8 cellular contexts compared by ENCODE assay signal in the genomic region with DNA sequence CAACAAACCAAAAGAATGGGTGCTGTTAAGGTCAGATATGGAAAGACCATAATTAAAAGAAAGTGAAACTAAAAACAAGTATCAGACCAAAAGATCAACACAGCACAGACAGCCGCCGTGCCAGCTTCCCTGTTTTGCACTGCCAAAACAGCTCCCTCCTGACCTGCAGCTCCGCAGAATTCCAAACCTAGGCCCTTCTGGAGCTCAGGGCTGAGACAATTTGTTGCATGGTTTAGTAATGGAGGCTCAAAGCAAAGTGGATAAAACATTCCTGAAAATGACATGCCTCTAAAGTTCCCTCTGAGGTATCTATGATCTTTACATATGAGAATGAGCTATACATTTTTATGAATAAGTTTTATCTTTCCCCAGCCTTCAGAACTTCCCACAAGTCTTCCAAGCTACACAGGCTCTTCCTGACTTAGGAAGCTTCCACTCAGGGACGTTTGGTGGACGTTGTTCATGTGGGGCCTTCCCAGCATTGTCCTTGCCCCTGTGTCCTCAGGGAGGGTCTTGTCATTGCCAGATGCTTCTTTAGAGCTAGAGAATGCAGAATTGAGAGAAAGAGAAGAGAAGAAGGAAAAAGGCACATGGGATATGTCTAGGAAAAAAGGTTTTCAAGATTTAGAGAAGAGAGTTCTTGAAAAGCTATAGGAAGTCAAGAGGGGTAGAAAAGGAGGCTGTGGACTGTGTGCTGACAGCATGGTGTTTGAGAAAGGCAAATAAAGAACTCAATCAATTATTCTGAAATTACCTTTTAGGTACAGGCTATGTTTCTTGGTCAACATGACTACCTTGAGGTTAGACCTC. TPM values are rescaled to one million over a fixed set of nuclear protein-coding genes. Genes with fewer than 3 reads are reported as not detected.
DNase-seq lines count a peak whose midpoint lies in the region; ATAC-seq, FAIRE-seq and TF ChIP-seq lines count a peak whose summit lies in the region.

No MANE protein-coding gene starts in this region.

- H3K36me3 Mint-ChIP-seq in T-helper 2 cell treated with Interferon-gamma antibody and Interleukin-4, amounts not matched to agents 5 μg/mL and 100 μg/mL, for 36 hours (ENCODE audit: low read depth): no peaks in the 10 kb centered on the region

- no peak overlapping the region for H3K4ac ChIP-seq in mesendoderm (ENCODE audit: low read depth, low read length)

- no peak overlapping the region for H4K8ac ChIP-seq in mesendoderm (ENCODE audit: low read depth, low read length)

- in situ Hi-C loops in mammary epithelial cell (cut with MboI; ENCODE audit: low sequenced_read_pairs in 2 of 2) (no loop called here), HepG2 (cut with HindIII; ENCODE audit: extremely low pct_ligation_motif_present, low pct_unique_long_range_greater_than_20kb) (no loop called here)

- no peak overlapping the region for H3K23ac ChIP-seq in mesendoderm (ENCODE audit: low read length)

- dilution Hi-C loops in mammary epithelial cell (cut with HindIII; ENCODE audit: low sequenced_read_pairs): loop anchor here (5.0 kb wide), 1 partner anchor 388 kb away; no protein-coding TSS in a partner anchor

- TF ChIP-seq CTCF in AG10803 (conservative IDR thresholded peaks at IDR 0.05; ENCODE audit: low read length): no peak
- TF ChIP-seq CTCF in mammary epithelial cell (conservative IDR thresholded peaks at IDR 0.05 in 1 of 2, IDR thresholded peaks at IDR 0.05 in 1 of 2; ENCODE audit: extremely low read depth in 1 of 2, insufficient read depth in 1 of 2, low read depth in 1 of 2, low read length in 2 of 2): no peak
- no peak for TF ChIP-seq CTCF in HepG2 (CRISPR knock-in tag; IDR thresholded peaks at IDR 0.05)

- no peak for TF ChIP-seq EP300 in HepG2 (IDR thresholded peaks at IDR 0.05; ENCODE audit: low read depth in 2 of 2, low read length in 2 of 2)
- TF ChIP-seq EP300 in HepG2 (CRISPR knock-in tag; IDR thresholded peaks at IDR 0.05; ENCODE audit: borderline replicate concordance): no peak

- peak overlapping the region; percentile 77 for H3K27ac Mint-ChIP-seq in T-helper 2 cell treated with Interferon-gamma antibody and Interleukin-4, amounts not matched to agents 5 μg/mL and 100 μg/mL, for 36 hours

- no peaks in the 10 kb centered on the region for H3K79me2 ChIP-seq in mammary epithelial cell (ENCODE audit: insufficient read depth, low read length)
- H3K79me2 ChIP-seq in HepG2 (ENCODE audit: insufficient read depth, low read length): no peaks in the 10 kb centered on the region
- H3K79me2 ChIP-seq in mesendoderm (ENCODE audit: control insufficient read depth, insufficient read depth, low read length): no peaks in the 10 kb centered on the region

- POLR2A ChIA-PET in HepG2 (lab: Yijun Ruan, JAX): no interaction called here

- peak overlapping the region; percentile 51 for H3K9ac ChIP-seq in mammary epithelial cell (ENCODE audit: insufficient read depth, low read length)
- H3K9ac ChIP-seq in HepG2 (ENCODE audit: insufficient read depth, low read depth, low read length): no peak overlapping the region
- H3K9ac ChIP-seq in mesendoderm (ENCODE audit: low read length): no peak overlapping the region

- WGBS in mammary epithelial cell (ENCODE audit: low coverage, missing lambda C conversion rate): 7% methylated on average over 5 of the region's 5 CpGs
- WGBS in HepG2 (ENCODE audit: low lambda C conversion rate): 0% methylated on average over 5 of the region's 5 CpGs
- WGBS in mesendoderm (ENCODE audit: extremely low coverage, insufficient coverage, low lambda C conversion rate): no CpG with 5 or more reads among the region's 5 CpGs

- peak; percentile 48 for DNase-seq in AG10803 (ENCODE audit: low read depth)
- DNase-seq in GM19239 (ENCODE audit: insufficient read length, low spot score): peak; percentile 12
- DNase-seq in T-helper 2 cell treated with Interferon-gamma antibody and Interleukin-4, amounts not matched to agents 5 μg/mL and 100 μg/mL, for 36 hours (ENCODE audit: low spot score): peak; percentile 12
- DNase-seq in mammary epithelial cell: no peak
- no peak for DNase-seq in HepG2 (ENCODE audit: low spot score)
- peak; percentile 56 for DNase-seq in stimulated activated CD8-positive, alpha-beta memory T cell treated with anti-CD3 and anti-CD28 coated beads, Interleukin-4, amount 100 ng/mL, for 48 hours
- no peak for DNase-seq in mesendoderm

- H3K4me1 ChIP-seq in mammary epithelial cell (ENCODE audit: insufficient read depth, low read length) (peaks cover 15% of the 10 kb centered on the region), HepG2 (ENCODE audit: insufficient read depth, low read length) (peaks cover 6% of the 10 kb centered on the region; the same call in 1 of the 2 replicates), mesendoderm (ENCODE audit: control insufficient read depth, low read depth, low read length) (no peaks in the 10 kb centered on the region)

- CTCF ChIA-PET in mammary epithelial cell (lab: Charles Lee; ENCODE audit: low non-redundant PET) (interaction anchor here (0.6 kb wide), 1 partner anchor 17 kb away, joined by 3 read pairs; no protein-coding TSS in a partner anchor), HepG2 (lab: Yijun Ruan, JAX; ENCODE audit: low intra/inter-chr PET ratio, low total read pairs) (no interaction called here)

- FAIRE-seq in GM19239 (lab: Jason Lieb, UNC): peak; percentile 95
- FAIRE-seq in HepG2 (lab: Jason Lieb, UNC): no peak

- peak overlapping the region; percentile 35 for H3K4me3 ChIP-seq in AG10803 (ENCODE audit: low read length)
- peak overlapping the region in 2 of 3 experiments; percentile 26 to 31 for H3K4me3 ChIP-seq in mammary epithelial cell (replicated peaks in 1 of 3; ENCODE audit: insufficient read depth in 1 of 3, low read depth in 2 of 3, low read length in 3 of 3)
- peak overlapping the region in 2 of 3 experiments; percentile 34 to 42; a peak in 4 of 6 replicates for H3K4me3 ChIP-seq in HepG2 (replicated peaks in 1 of 3; ENCODE audit: insufficient read depth in 1 of 3, low read depth in 2 of 3, low read length in 3 of 3)
- no peak overlapping the region for H3K4me3 ChIP-seq in mesendoderm (ENCODE audit: low read length)

- H3K27me3 ChIP-seq in mammary epithelial cell (ENCODE audit: insufficient read depth, low read length) (no peaks in the 10 kb centered on the region), HepG2 (ENCODE audit: control insufficient read depth in 1 of 2, insufficient read depth in 2 of 2, low read length in 2 of 2) (no peaks in the 10 kb centered on the region), mesendoderm (ENCODE audit: insufficient read depth, low read length, poor library complexity) (no peaks in the 10 kb centered on the region)

- H3K36me3 ChIP-seq in mammary epithelial cell (ENCODE audit: insufficient read depth, low read length) (no peaks in the 10 kb centered on the region), HepG2 (replicated peaks in 1 of 2; ENCODE audit: control insufficient read depth in 1 of 2, insufficient read depth in 2 of 2, low read length in 2 of 2) (no peaks in the 10 kb centered on the region), mesendoderm (ENCODE audit: control insufficient read depth, insufficient read depth, low read length) (no peaks in the 10 kb centered on the region)

- H3K27me3 Mint-ChIP-seq in T-helper 2 cell treated with Interferon-gamma antibody and Interleukin-4, amounts not matched to agents 5 μg/mL and 100 μg/mL, for 36 hours (ENCODE audit: low read depth): no peaks in the 10 kb centered on the region

- H3K79me1 ChIP-seq in mesendoderm (ENCODE audit: low read length): no peaks in the 10 kb centered on the region

- BruUV-seq in mammary epithelial cell (replicated peaks; lab: Mats Ljungman, UMichigan): no TSS peak
- no TSS peak for BruUV-seq in HepG2 (replicated peaks; lab: Mats Ljungman, UMichigan)

- no peak overlapping the region for H4K5ac ChIP-seq in mesendoderm (ENCODE audit: low read length)

- H4K20me1 ChIP-seq in mammary epithelial cell (ENCODE audit: insufficient read depth, low read length): no peaks in the 10 kb centered on the region
- no peaks in the 10 kb centered on the region for H4K20me1 ChIP-seq in HepG2 (ENCODE audit: insufficient read depth, low read length)

- no peak overlapping the region for H2AK5ac ChIP-seq in mesendoderm (ENCODE audit: low read length)

- no peak for TF ChIP-seq RAD21 in HepG2 (CRISPR knock-in tag; IDR thresholded peaks at IDR 0.05)

- H3K4me3 Mint-ChIP-seq in T-helper 2 cell treated with Interferon-gamma antibody and Interleukin-4, amounts not matched to agents 5 μg/mL and 100 μg/mL, for 36 hours: peak overlapping the region; percentile 76

- intact Hi-C loops in mammary epithelial cell (cut with micrococcal nuclease): no loop called here
- intact Hi-C loops in HepG2 (cut with micrococcal nuclease; ENCODE audit: unreplicated experiment): no loop called here

- no peak overlapping the region for H3K18ac ChIP-seq in mesendoderm (ENCODE audit: low read length)

- H2AFZ ChIP-seq in mammary epithelial cell (ENCODE audit: low read depth, low read length) (peak overlapping the region; percentile 97), HepG2 (ENCODE audit: low read length) (peak overlapping the region; percentile 70)

- no peak overlapping the region for H2BK120ac ChIP-seq in mesendoderm (ENCODE audit: low read depth, low read length)

- H3K27ac ChIP-seq in mammary epithelial cell (ENCODE audit: insufficient read depth, low read depth, low read length) (peak overlapping the region; percentile 45), HepG2 (ENCODE audit: extremely low read length, insufficient read depth, low read length) (no peak overlapping the region), mesendoderm (ENCODE audit: low read depth, low read length) (no peak overlapping the region)

- no peak overlapping the region for H2BK5ac ChIP-seq in mesendoderm (ENCODE audit: low read length)

- no peak overlapping the region for H2BK15ac ChIP-seq in mesendoderm (replicated peaks; ENCODE audit: low read depth)

- no peak for TF ChIP-seq POLR2A in HepG2 (IDR thresholded peaks at IDR 0.05; ENCODE audit: insufficient read depth in 1 of 2, low read depth in 2 of 2, low read length in 2 of 2)

- H3K4me1 Mint-ChIP-seq in T-helper 2 cell treated with Interferon-gamma antibody and Interleukin-4, amounts not matched to agents 5 μg/mL and 100 μg/mL, for 36 hours (ENCODE audit: low read depth): peaks cover 17% of the 10 kb centered on the region

- H3K9me3 ChIP-seq in mammary epithelial cell (replicated peaks; ENCODE audit: insufficient read depth, low read length) (no peaks in the 10 kb centered on the region), HepG2 (ENCODE audit: low read length) (no peaks in the 10 kb centered on the region)

- no peaks in the 10 kb centered on the region for H3K9me3 Mint-ChIP-seq in T-helper 2 cell treated with Interferon-gamma antibody and Interleukin-4, amounts not matched to agents 5 μg/mL and 100 μg/mL, for 36 hours

- peak; percentile 92 for ATAC-seq in HG03378 (IDR thresholded peaks at IDR 0.05; ENCODE audit: unreplicated experiment)
- ATAC-seq in HepG2: peak; percentile 85

- no peak overlapping the region for H3K56ac ChIP-seq in mesendoderm (ENCODE audit: low read length)

- peak overlapping the region; percentile 91 for H3K4me2 ChIP-seq in mammary epithelial cell (ENCODE audit: insufficient read depth, low read depth, low read length)
- peak overlapping the region; percentile 64 for H3K4me2 ChIP-seq in HepG2 (ENCODE audit: low read depth, low read length)
- H3K4me2 ChIP-seq in mesendoderm (ENCODE audit: low read length): no peak overlapping the region

RNA-seq across cellular contexts. Expression of gene SSBP2, which starts 28.4 kb away (rescaled TPM):
- total RNA-seq in mammary epithelial cell (10 to 100 TPM; 24.8 to 40.8 TPM), HepG2 (2016; rRNA removed; fragmentation: Illumina TruSeq; extraction: Trizol) (not detected in 2 replicates)
- polyA plus RNA-seq in mammary epithelial cell (33.6 TPM), HepG2 (2011; rRNA removed) (0.01 and 0.16 TPM in 2 replicates)
- 22.2 TPM for polyA minus RNA-seq in mammary epithelial cell
- total RNA-seq in HepG2 (2016; cell fraction: cytosol; rRNA removed; fragmentation: Illumina TruSeq; extraction: Trizol; ENCODE audit: low read depth): not detected in 2 replicates
- total RNA-seq in HepG2 (2016; cell fraction: insoluble cytoplasmic fraction; rRNA removed; fragmentation: Illumina TruSeq; extraction: Trizol): not detected in 2 replicates
- total RNA-seq in HepG2 (2016; cell fraction: membrane; rRNA removed; fragmentation: Illumina TruSeq; extraction: Trizol): 0.19 TPM in 1 of 2 replicates, not detected in the other
- not detected in 2 replicates for total RNA-seq in HepG2 (2016; cell fraction: nucleus; rRNA removed; fragmentation: Illumina TruSeq; extraction: Trizol)
- polyA plus RNA-seq in HepG2 (2011; cell fraction: cytosol; rRNA removed): 0.05 and 0.09 TPM in 2 replicates
- polyA plus RNA-seq in HepG2 (2011; cell fraction: nucleus; rRNA removed): 0.59 and 0.85 TPM in 2 replicates
- not detected in 2 replicates for polyA plus RNA-seq in HepG2 (2012)
- polyA plus RNA-seq in HepG2 (2016; cell fraction: cytosol; fragmentation: Illumina TruSeq; extraction: Trizol; ENCODE audit: low read depth): not detected in 2 replicates
- not detected in 2 replicates for polyA plus RNA-seq in HepG2 (2016; cell fraction: insoluble cytoplasmic fraction; fragmentation: Illumina TruSeq; extraction: Trizol; ENCODE audit: low read depth)
- polyA plus RNA-seq in HepG2 (2016; cell fraction: membrane; fragmentation: Illumina TruSeq; extraction: Trizol; ENCODE audit: low read depth): not detected in 2 replicates
- polyA plus RNA-seq in HepG2 (2016; cell fraction: nucleus; fragmentation: Illumina TruSeq; extraction: Trizol; ENCODE audit: insufficient read depth, low read depth): not detected in 2 replicates
- 7.6 TPM in 1 of 2 replicates, not detected in the other for polyA minus RNA-seq in HepG2 (2011; rRNA and poly(A)+ RNA removed; ENCODE audit: low replicate concordance)
- polyA minus RNA-seq in HepG2 (2011; cell fraction: cytosol; rRNA and poly(A)+ RNA removed): not detected in 2 replicates
- polyA minus RNA-seq in HepG2 (2011; cell fraction: nucleus; rRNA and poly(A)+ RNA removed): 0.52 and 0.99 TPM in 2 replicates
- 8.0 TPM for polyA plus RNA-seq in mesendoderm (2013, experiment 1 of 2)
- 8.2 TPM for polyA plus RNA-seq in mesendoderm (2013, experiment 2 of 2)

Comparison
In these comparisons a context has a peak if more than half of its experiments do, and no peak if none do; other contexts are left out.
1. DNase-seq: peak in AG10803 (single experiment), GM19239 (single experiment), T-helper 2 cell treated with Interferon-gamma antibody and Interleukin-4, amounts not matched to agents 5 μg/mL and 100 μg/mL, for 36 hours (single experiment) and stimulated activated CD8-positive, alpha-beta memory T cell treated with anti-CD3 and anti-CD28 coated beads, Interleukin-4, amount 100 ng/mL, for 48 hours (single experiment); none in mammary epithelial cell (single experiment), HepG2 (single experiment) and mesendoderm (single experiment).
2. RNA of gene SSBP2, which starts 28.4 kb away (total RNA-seq): 24.8 to 40.8 TPM in mammary epithelial cell; 0.19 TPM in HepG2; every median in the first group is over 10 times any median in the second.